28 cellular contexts compared by ENCODE assay signal in the genomic region with DNA sequence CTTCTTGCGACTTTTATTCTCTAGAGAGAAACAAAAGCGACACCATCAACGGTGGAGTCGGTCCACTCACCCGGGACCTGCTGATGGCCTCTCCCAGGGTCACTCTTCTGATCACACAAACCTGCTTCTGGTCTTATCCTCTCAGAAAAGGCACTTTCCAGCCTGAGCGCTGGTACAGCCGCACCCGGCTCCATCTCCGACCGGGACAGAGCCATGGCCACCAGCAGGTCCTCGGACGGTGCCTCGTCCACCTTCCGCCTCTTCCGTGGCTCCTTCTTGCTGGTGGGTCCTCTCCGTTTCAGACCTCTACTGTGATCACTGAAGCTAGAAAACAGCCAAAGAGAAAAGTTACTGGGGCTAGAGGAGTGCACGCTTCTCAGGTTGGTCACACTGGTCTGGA. TPM values are rescaled to one million over a fixed set of nuclear protein-coding genes. Genes with fewer than 3 reads are reported as not detected.
"Had no signal": no experiment of that assay in that cellular context is flagged by ENCODE, and none has a peak within 500 bp of the region (broad histone marks: within the 10 kb centered on the region; RNA-seq: fewer than 3 reads in every experiment).

No MANE protein-coding gene starts in this region.

- H3K4me3 Mint-ChIP-seq: activated CD4-positive, alpha-beta T cell treated with anti-CD3 and anti-CD28 coated beads, Interleukin-2, amount 10 ng/mL, durations not matched to agents 24 days and 14 days; activated CD8-positive, alpha-beta T cell treated with anti-CD3 and anti-CD28 coated beads for 36 hours; activated T-cell treated with anti-CD3 and anti-CD28 coated beads, Interleukin-2, amount 50 U/mL, for 72 hours had no signal

- H3K9me3 ChIP-seq: adrenal gland, body of pancreas had no signal

- H3K27ac Mint-ChIP-seq: activated CD4-positive, alpha-beta T cell treated with anti-CD3 and anti-CD28 coated beads, Interleukin-2, amount 10 ng/mL, durations not matched to agents 24 days and 14 days; activated CD8-positive, alpha-beta T cell treated with anti-CD3 and anti-CD28 coated beads for 36 hours; activated naive CD4-positive, alpha-beta T cell treated with anti-CD3 and anti-CD28 coated beads, Interleukin-2, amount 50 U/mL, for 72 hours; activated T-cell treated with anti-CD3 and anti-CD28 coated beads, Interleukin-2, amount 50 U/mL, for 72 hours; activated T-helper 2 cell treated with anti-CD3 and anti-CD28 coated beads, Interferon-gamma antibody, Interleukin-2, Interleukin-4, amounts not matched to agents 10 μg/mL and 5 μg/mL and 100 μg/mL, durations not matched to agents 14 hours and 24 hours and 36 hours had no signal

- H3K4me1 ChIP-seq: adrenal gland, body of pancreas, breast epithelium, SJCRH30 had no signal

- H3K4me3 ChIP-seq: adrenal gland, body of pancreas, breast epithelium, SJCRH30, SK-N-MC had no signal

- H3K27me3 ChIP-seq: adrenal gland, body of pancreas, breast epithelium, SJCRH30 had no signal

- DNase-seq: activated CD4-positive, alpha-beta T cell treated with anti-CD3 and anti-CD28 coated beads, Interleukin-2, amount 10 ng/mL, durations not matched to agents 24 days and 14 days; activated CD4-positive, alpha-beta T cell treated with anti-CD3 and anti-CD28 coated beads, Interleukin-2, amount 50 U/mL, for 4 hours; activated CD8-positive, alpha-beta T cell treated with anti-CD3 and anti-CD28 coated beads for 36 hours; activated gamma-delta T cell; activated naive CD4-positive, alpha-beta T cell treated with Interleukin-2 at 50 U/mL for 16 hours; activated T-cell treated with anti-CD3 and anti-CD28 coated beads, Interleukin-2, amount 50 U/mL, for 1 hour; activated T-cell treated with anti-CD3 and anti-CD28 coated beads, Interleukin-2, amount 50 U/mL, for 72 hours; adrenal gland; body of pancreas; Karpas-422; NCI-H1105; NCI-H1417 treated with DMSO at 0.1 percent for 48 hours; NCI-H187 treated with DMSO at 0.1 percent for 48 hours; NCI-H2081; NCI-H2171 treated with DMSO at 0.1 percent for 48 hours; NCI-H345; NCI-H524 treated with DMSO at 0.1 percent for 48 hours; SHP77; SJCRH30; T1000 had no signal

- FAIRE-seq: astrocyte had no signal

- H3K36me3 ChIP-seq: breast epithelium had no signal

- H3K27ac ChIP-seq: adrenal gland, body of pancreas, breast epithelium, SJCRH30, SK-N-MC had no signal

- ATAC-seq: activated CD8-positive, alpha-beta T cell treated with anti-CD3 and anti-CD28 coated beads for 36 hours; activated naive CD4-positive, alpha-beta T cell treated with anti-CD3 and anti-CD28 coated beads, Interleukin-2, amount 50 U/mL, for 72 hours; activated T-cell treated with anti-CD3 and anti-CD28 coated beads, Interleukin-2, amount 50 U/mL, for 72 hours; body of pancreas; Panc1 had no signal

- H3K9me3 Mint-ChIP-seq: activated CD4-positive, alpha-beta T cell treated with anti-CD3 and anti-CD28 coated beads, Interleukin-2, amount 10 ng/mL, durations not matched to agents 24 days and 14 days; activated CD8-positive, alpha-beta T cell treated with anti-CD3 and anti-CD28 coated beads for 36 hours; activated naive CD4-positive, alpha-beta T cell treated with anti-CD3 and anti-CD28 coated beads, Interleukin-2, amount 50 U/mL, for 72 hours; activated T-cell treated with anti-CD3 and anti-CD28 coated beads, Interleukin-2, amount 50 U/mL, for 72 hours; activated T-helper 2 cell treated with anti-CD3 and anti-CD28 coated beads, Interferon-gamma antibody, Interleukin-2, Interleukin-4, amounts not matched to agents 10 μg/mL and 5 μg/mL and 100 μg/mL, durations not matched to agents 14 hours and 24 hours and 36 hours had no signal

- H3K27me3 Mint-ChIP-seq: activated CD4-positive, alpha-beta T cell treated with anti-CD3 and anti-CD28 coated beads, Interleukin-2, amount 10 ng/mL, durations not matched to agents 24 days and 14 days; activated CD8-positive, alpha-beta T cell treated with anti-CD3 and anti-CD28 coated beads for 36 hours had no signal

RNA-seq across cellular contexts. Expression of gene NLRC3, which starts 20.5 kb away (rescaled TPM):
- total RNA-seq: MCF 10A, NCI-H460 had no signal
